Comparison of ENCODE assay signal across 11 cellular contexts in the genomic region with DNA sequence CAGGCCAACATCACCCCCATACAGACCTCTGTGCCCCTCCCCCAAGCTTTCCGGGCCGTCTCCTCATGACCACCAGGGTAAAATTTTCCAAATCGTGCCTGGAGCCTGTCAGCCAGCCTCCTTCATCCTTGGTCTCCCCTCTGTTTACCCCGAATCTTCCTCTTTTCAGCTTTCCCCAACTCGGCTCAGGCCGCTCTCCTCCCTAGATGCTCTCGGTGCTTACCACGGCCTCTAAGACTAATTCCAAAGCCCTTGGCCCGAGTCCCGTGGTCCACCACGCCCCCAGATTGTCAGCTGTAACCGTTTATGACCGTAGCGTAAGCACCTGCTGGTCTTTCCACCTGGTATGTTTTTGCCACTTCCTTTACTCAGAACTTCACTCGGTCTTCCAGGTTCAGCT. TPM values are rescaled to one million over a fixed set of nuclear protein-coding genes. Genes with fewer than 3 reads are reported as not detected.
DNase-seq lines count a peak whose midpoint lies in the region; ATAC-seq, FAIRE-seq and TF ChIP-seq lines count a peak whose summit lies in the region.
"Had no signal": no experiment of that assay in that cellular context is flagged by ENCODE, and none has a peak within 500 bp of the region (broad histone marks: within the 10 kb centered on the region; RNA-seq: fewer than 3 reads in every experiment).

No MANE protein-coding gene starts in this region.

- intact Hi-C loops in CD8-positive, alpha-beta T cell (cut with DNase I, micrococcal nuclease): no loop called here
- intact Hi-C loops in mucosa of descending colon (cut with DNase I, micrococcal nuclease): no loop called here
- intact Hi-C loops in lower leg skin (cut with DNase I; ENCODE audit: low total_unique reads): no loop called here

- no peak for FAIRE-seq in GM12891 (lab: Jason Lieb, UNC)

- TF ChIP-seq CTCF in CD8-positive, alpha-beta T cell (IDR thresholded peaks at IDR 0.05): no peak
- no peak for TF ChIP-seq CTCF in WTC11 (IDR thresholded peaks at IDR 0.05)
- no peak for TF ChIP-seq CTCF in mucosa of descending colon (IDR thresholded peaks at IDR 0.05)
- TF ChIP-seq CTCF in lower leg skin (IDR thresholded peaks at IDR 0.05): no peak

- no peaks in the 10 kb centered on the region for H3K9me3 Mint-ChIP-seq in CD8-positive, alpha-beta T cell
- H3K9me3 Mint-ChIP-seq in WTC11: peaks cover 3% of the 10 kb centered on the region; the same call in 1 of the 2 replicates

- peak overlapping the region; percentile 17 for H3K4me3 Mint-ChIP-seq in CD8-positive, alpha-beta T cell
- H3K4me3 Mint-ChIP-seq in WTC11: peak overlapping the region; percentile 61

- H3K4me1 ChIP-seq in CD8-positive, alpha-beta T cell (ENCODE audit: insufficient read depth, low read length): peaks cover 15% of the 10 kb centered on the region
- peaks cover 55% of the 10 kb centered on the region for H3K4me1 ChIP-seq in mucosa of descending colon (ENCODE audit: low read depth)

- peaks cover 34% of the 10 kb centered on the region for H3K27me3 Mint-ChIP-seq in CD8-positive, alpha-beta T cell (ENCODE audit: low read depth)
- peaks cover 55% of the 10 kb centered on the region for H3K27me3 Mint-ChIP-seq in WTC11 (ENCODE audit: low read depth)

- no peak for TF ChIP-seq POLR2A in GM12891 (IDR thresholded peaks at IDR 0.05; ENCODE audit: low read depth, low read length)
- no peak for TF ChIP-seq POLR2A in lower leg skin (IDR thresholded peaks at IDR 0.05)

- no peak overlapping the region for H3K4me3 ChIP-seq in CD8-positive, alpha-beta T cell (ENCODE audit: low read depth, low read length)
- H3K4me3 ChIP-seq in mucosa of descending colon (no peak overlapping the region), lower leg skin (ENCODE audit: low read depth, poor library complexity, severe bottlenecking) (no peak overlapping the region)
- H3K4me3 ChIP-seq: PC-9 had no signal

- no peak for ATAC-seq in CD8-positive, alpha-beta T cell
- no peak for ATAC-seq in WTC11
- ATAC-seq in mucosa of descending colon: peak; percentile 62

- WGBS in lower leg skin, 2 donors: 10 to 15% methylated on average over 15 of the region's 15 CpGs

- no peaks in the 10 kb centered on the region for H3K36me3 Mint-ChIP-seq in CD8-positive, alpha-beta T cell
- H3K36me3 Mint-ChIP-seq in WTC11: peaks cover 6% of the 10 kb centered on the region; the same call in 1 of the 2 replicates

- H3K36me3 ChIP-seq in CD8-positive, alpha-beta T cell (ENCODE audit: insufficient read depth, low read length): no peaks in the 10 kb centered on the region
- no peaks in the 10 kb centered on the region for H3K36me3 ChIP-seq in mucosa of descending colon (ENCODE audit: low read depth)

- POLR2A ChIA-PET in CD8-positive, alpha-beta T cell (lab: Charles Lee): no interaction called here
- POLR2A ChIA-PET in WTC11 (lab: Charles Lee): no interaction called here

- DNase-seq in CD8-positive, alpha-beta T cell: no peak
- DNase-seq in GM12891 (ENCODE audit: insufficient read length, low spot score) (peak; percentile 31), WTC11 (ENCODE audit: low spot score) (no peak), mucosa of descending colon (peak; percentile 75 to 78 (median 77)), NCI-H2107 treated with DMSO at 0.1 percent for 48 hours (lab: John Stamatoyannopoulos, UW; ENCODE audit: unreplicated experiment) (no peak), lower leg skin (ENCODE audit: low spot score in 2 of 2) (no peak), SKM-1 treated with dmso at 0.1 percent for 144 hours (lab: John Stamatoyannopoulos, UW; ENCODE audit: unreplicated experiment) (no peak)
- DNase-seq: activated CD4-positive, alpha-beta T cell treated with anti-CD3 and anti-CD28 coated beads, Interleukin-2, amount 50 U/mL, for 4 hours; caudate nucleus; KG1; PC-9 had no signal

- H3K27me3 ChIP-seq in CD8-positive, alpha-beta T cell (ENCODE audit: insufficient read depth, low read length): peaks cover 17% of the 10 kb centered on the region

- H3K27ac ChIP-seq in CD8-positive, alpha-beta T cell (ENCODE audit: low read depth, low read length): no peak overlapping the region
- H3K27ac ChIP-seq: PC-9 had no signal

- CTCF ChIA-PET in CD8-positive, alpha-beta T cell (lab: Charles Lee): interaction anchor here (0.8 kb wide), 1 partner anchor 82 kb away, joined by 3 read pairs; no protein-coding TSS in a partner anchor
- CTCF ChIA-PET in WTC11 (lab: Charles Lee): interaction anchor here (1.1 to 3.3 kb wide), 7 partner anchors 9 to 160 kb away, joined by 4 to 52 read pairs (median 7); a partner anchor contains a TSS

- H3K9me3 ChIP-seq in CD8-positive, alpha-beta T cell (ENCODE audit: low read length): no peaks in the 10 kb centered on the region
- H3K9me3 ChIP-seq in mucosa of descending colon: no peaks in the 10 kb centered on the region

- H3K4me1 Mint-ChIP-seq in CD8-positive, alpha-beta T cell (ENCODE audit: low read depth): peaks cover 17% of the 10 kb centered on the region
- peaks cover 13% of the 10 kb centered on the region for H3K4me1 Mint-ChIP-seq in WTC11

- H3K27ac Mint-ChIP-seq in CD8-positive, alpha-beta T cell: no peak overlapping the region
- no peak overlapping the region for H3K27ac Mint-ChIP-seq in WTC11

TF ChIP-seq in GM12891, 5 proteins besides CTCF, POLR2A, EP300 and RAD21:
- TF ChIP-seq PAX5 (IDR thresholded peaks at IDR 0.05; ENCODE audit: insufficient read depth, low read length, severe bottlenecking) (no peak), TAF1 (IDR thresholded peaks at IDR 0.05; ENCODE audit: low read depth, low read length) (no peak), SPI1 (IDR thresholded peaks at IDR 0.05; ENCODE audit: low read depth, low read length) (no peak), POLR2AphosphoS5 (IDR thresholded peaks at IDR 0.05; ENCODE audit: low read depth, low read length) (no peak), POU2F2 (IDR thresholded peaks at IDR 0.05; ENCODE audit: low read depth, low read length) (no peak)

TF ChIP-seq in WTC11, 78 proteins besides CTCF, POLR2A, EP300 and RAD21 (continues in another document):
- TF ChIP-seq ZNF671 (CRISPR knock-in tag; IDR thresholded peaks at IDR 0.05): no peak
- TF ChIP-seq ELF4 (CRISPR knock-in tag; IDR thresholded peaks at IDR 0.05; ENCODE audit: low read depth): no peak
- TF ChIP-seq, protein P1, sequence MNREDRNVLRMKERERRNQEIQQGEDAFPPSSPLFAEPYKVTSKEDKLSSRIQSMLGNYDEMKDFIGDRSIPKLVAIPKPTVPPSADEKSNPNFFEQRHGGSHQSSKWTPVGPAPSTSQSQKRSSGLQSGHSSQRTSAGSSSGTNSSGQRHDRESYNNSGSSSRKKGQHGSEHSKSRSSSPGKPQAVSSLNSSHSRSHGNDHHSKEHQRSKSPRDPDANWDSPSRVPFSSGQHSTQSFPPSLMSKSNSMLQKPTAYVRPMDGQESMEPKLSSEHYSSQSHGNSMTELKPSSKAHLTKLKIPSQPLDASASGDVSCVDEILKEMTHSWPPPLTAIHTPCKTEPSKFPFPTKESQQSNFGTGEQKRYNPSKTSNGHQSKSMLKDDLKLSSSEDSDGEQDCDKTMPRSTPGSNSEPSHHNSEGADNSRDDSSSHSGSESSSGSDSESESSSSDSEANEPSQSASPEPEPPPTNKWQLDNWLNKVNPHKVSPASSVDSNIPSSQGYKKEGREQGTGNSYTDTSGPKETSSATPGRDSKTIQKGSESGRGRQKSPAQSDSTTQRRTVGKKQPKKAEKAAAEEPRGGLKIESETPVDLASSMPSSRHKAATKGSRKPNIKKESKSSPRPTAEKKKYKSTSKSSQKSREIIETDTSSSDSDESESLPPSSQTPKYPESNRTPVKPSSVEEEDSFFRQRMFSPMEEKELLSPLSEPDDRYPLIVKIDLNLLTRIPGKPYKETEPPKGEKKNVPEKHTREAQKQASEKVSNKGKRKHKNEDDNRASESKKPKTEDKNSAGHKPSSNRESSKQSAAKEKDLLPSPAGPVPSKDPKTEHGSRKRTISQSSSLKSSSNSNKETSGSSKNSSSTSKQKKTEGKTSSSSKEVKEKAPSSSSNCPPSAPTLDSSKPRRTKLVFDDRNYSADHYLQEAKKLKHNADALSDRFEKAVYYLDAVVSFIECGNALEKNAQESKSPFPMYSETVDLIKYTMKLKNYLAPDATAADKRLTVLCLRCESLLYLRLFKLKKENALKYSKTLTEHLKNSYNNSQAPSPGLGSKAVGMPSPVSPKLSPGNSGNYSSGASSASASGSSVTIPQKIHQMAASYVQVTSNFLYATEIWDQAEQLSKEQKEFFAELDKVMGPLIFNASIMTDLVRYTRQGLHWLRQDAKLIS (CRISPR knock-in tag; IDR thresholded peaks at IDR 0.05; ENCODE audit: borderline replicate concordance): no peak
- TF ChIP-seq, protein P2, sequence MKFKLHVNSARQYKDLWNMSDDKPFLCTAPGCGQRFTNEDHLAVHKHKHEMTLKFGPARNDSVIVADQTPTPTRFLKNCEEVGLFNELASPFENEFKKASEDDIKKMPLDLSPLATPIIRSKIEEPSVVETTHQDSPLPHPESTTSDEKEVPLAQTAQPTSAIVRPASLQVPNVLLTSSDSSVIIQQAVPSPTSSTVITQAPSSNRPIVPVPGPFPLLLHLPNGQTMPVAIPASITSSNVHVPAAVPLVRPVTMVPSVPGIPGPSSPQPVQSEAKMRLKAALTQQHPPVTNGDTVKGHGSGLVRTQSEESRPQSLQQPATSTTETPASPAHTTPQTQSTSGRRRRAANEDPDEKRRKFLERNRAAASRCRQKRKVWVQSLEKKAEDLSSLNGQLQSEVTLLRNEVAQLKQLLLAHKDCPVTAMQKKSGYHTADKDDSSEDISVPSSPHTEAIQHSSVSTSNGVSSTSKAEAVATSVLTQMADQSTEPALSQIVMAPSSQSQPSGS (CRISPR knock-in tag; IDR thresholded peaks at IDR 0.05; ENCODE audit: borderline replicate concordance, low read depth): no peak

RNA-seq across cellular contexts. Expression of a gene that starts 1.4 kb away (rescaled TPM):
- total RNA-seq in CD8-positive, alpha-beta T cell: under 1 TPM; 0.44 to 0.49 TPM
- polyA plus RNA-seq in GM12891 (2012; ENCODE audit: low read depth, missing spikeins): 0.63 TPM
- total RNA-seq in WTC11 (2021) (1.1 to 1.6 TPM (median 1.6 TPM) in 3 replicates), mucosa of descending colon (1 to 10 TPM; 1.1 to 2.3 (median 1.4) TPM), lower leg skin (1 to 10 TPM in 2 of 4 donors, under 1 TPM in 2; 0.17 to 2.9 (median 0.80) TPM)
- total RNA-seq: PC-9 had no signal

RNA-seq across cellular contexts. Expression of a gene that starts 7.6 kb away (rescaled TPM):
- not detected for total RNA-seq in CD8-positive, alpha-beta T cell
- polyA plus RNA-seq in GM12891 (2012; ENCODE audit: low read depth, missing spikeins): 0.21 TPM
- 15.3 to 19.9 TPM (median 15.6 TPM) in 3 replicates for total RNA-seq in WTC11 (2021)
- 10 to 100 TPM; 19.7 to 34.7 (median 24.7) TPM for total RNA-seq in mucosa of descending colon
- total RNA-seq in lower leg skin: 10 to 100 TPM; 58.0 to 75.0 (median 67.8) TPM

RNA-seq across cellular contexts. Expression of a gene that starts 46.0 kb away (rescaled TPM):
- total RNA-seq in CD8-positive, alpha-beta T cell: 100 to 1,000 TPM; 326 to 352 TPM
- polyA plus RNA-seq in GM12891 (2012; ENCODE audit: low read depth, missing spikeins): 173 TPM
- total RNA-seq in WTC11 (2021): 377 to 400 TPM (median 384 TPM) in 3 replicates
- 100 to 1,000 TPM; 176 to 227 (median 179) TPM for total RNA-seq in mucosa of descending colon
- 100 to 1,000 TPM; 128 to 169 (median 149) TPM for total RNA-seq in lower leg skin

RNA-seq across cellular contexts. Expression of a gene that starts 46.3 kb away (rescaled TPM):
- 10 to 100 TPM; 10.2 to 10.9 TPM for total RNA-seq in CD8-positive, alpha-beta T cell
- polyA plus RNA-seq in GM12891 (2012; ENCODE audit: low read depth, missing spikeins): 11.0 TPM
- total RNA-seq in WTC11 (2021): 69.6 to 78.2 TPM (median 77.9 TPM) in 3 replicates
- total RNA-seq in mucosa of descending colon: 10 to 100 TPM; 13.3 to 26.1 (median 19.1) TPM
- 10 to 100 TPM in 3 of 4 donors, 1 to 10 TPM in 1; 8.9 to 24.1 (median 20.5) TPM for total RNA-seq in lower leg skin

Comparison
In these comparisons a context has a peak if more than half of its experiments do, and no peak if none do; other contexts are left out.
1. DNase-seq: peak in GM12891 (single experiment) and mucosa of descending colon (3 of 3); none in CD8-positive, alpha-beta T cell (0 of 7), WTC11 (single experiment), NCI-H2107 treated with DMSO at 0.1 percent for 48 hours (single experiment), lower leg skin (0 of 2) and SKM-1 treated with dmso at 0.1 percent for 144 hours (single experiment).
2. RNA of a gene that starts 7.6 kb away (total RNA-seq): 58.0 to 75.0 TPM in lower leg skin, 19.7 to 34.7 TPM in mucosa of descending colon and 15.3 to 19.9 TPM in WTC11; not detected in CD8-positive, alpha-beta T cell; every median in the first group is over 10 times any median in the second.